In the genomic region with DNA sequence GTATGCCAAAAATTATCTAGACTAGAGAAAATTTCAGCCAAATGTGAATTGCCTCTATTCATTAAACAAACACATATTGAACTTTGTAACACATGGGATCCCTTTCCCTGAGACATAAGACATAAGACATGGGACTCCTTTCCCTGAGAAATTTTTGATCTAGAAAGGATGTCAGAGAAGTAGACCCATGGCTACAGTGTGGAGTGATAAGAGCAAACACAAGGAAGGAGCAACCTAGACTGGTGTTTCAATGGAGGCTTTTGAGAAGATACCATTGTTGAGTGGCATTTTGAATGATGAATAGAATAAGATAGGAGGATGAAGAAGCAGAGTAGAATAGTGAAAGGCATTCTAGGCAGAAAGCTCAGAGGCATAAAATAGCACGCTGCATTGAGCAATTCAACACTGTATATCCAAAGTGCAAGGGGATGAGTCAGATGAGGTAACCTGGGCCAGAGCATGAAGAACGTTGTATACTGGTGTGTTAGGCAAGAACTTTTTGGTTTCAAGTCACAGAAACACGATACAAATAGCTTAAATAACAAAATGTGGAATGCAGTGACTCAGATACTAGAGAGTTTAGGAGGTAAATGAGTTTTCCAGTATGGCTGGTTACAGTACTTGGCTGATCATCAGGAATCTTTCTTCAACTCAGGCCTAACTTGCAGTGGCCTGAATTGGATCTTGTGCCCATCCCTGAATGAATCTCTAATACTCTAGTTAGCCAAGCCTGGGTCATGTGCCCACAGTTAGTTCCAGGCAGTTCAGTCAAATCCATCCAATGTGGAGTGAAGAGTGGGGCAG, we compare ENCODE assay signal across 1 cellular context.
TF ChIP-seq lines count a peak whose summit lies in the region.

No MANE protein-coding gene starts in this region.

TF ChIP-seq in SK-N-SH, 30 proteins besides CTCF, POLR2A, EP300 and RAD21 (continued from another document):
- TF ChIP-seq, protein P1, sequence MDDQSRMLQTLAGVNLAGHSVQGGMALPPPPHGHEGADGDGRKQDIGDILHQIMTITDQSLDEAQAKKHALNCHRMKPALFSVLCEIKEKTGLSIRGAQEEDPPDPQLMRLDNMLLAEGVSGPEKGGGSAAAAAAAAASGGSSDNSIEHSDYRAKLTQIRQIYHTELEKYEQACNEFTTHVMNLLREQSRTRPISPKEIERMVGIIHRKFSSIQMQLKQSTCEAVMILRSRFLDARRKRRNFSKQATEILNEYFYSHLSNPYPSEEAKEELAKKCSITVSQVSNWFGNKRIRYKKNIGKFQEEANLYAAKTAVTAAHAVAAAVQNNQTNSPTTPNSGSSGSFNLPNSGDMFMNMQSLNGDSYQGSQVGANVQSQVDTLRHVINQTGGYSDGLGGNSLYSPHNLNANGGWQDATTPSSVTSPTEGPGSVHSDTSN (IDR thresholded peaks at IDR 0.05): 0 out of 2 replicates have a peak, but pooled peaks have one; percentile 21
